ENCODE assay signal across 10 cellular contexts in the genomic region with DNA sequence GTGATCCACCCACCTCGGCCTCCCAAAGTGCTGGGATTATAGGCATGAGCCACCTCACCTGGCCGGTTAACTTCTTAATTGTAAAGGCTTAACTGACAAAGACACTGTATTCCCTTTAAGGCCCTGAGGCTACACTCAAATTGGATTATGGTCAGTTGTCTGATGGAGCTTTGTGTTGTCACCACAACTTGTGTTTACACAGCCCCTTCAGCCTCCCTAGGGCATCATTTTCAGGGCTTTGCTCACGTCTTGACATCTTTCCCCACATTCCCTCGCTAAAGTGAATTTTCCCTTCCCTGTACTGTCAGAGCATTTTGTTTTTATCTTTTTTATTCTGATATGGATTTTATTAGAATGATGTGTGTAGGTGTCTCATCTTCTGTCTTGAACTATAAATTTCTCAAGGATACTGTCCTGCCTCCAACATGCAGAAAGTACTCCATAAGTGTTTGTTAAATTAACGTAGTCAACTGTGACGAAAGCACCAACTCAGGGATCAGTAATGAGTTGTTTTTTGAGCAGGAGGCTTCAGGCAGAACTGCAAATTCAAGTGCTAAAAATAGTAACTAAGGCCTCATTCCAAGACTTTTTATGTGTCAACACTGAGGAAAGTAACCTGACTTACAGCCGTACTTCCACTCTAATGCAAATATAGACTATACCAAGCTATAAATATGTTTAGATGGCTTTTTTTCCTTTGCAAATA.
DNase-seq lines count a peak whose midpoint lies in the region; ATAC-seq and TF ChIP-seq lines count a peak whose summit lies in the region.
"Had no signal": no experiment of that assay in that cellular context is flagged by ENCODE, and none has a peak within 500 bp of the region (broad histone marks: within the 10 kb centered on the region; RNA-seq: fewer than 3 reads in every experiment).

No MANE protein-coding gene starts in this region.

- H4K20me1 ChIP-seq in H9 (ENCODE audit: control insufficient read depth, insufficient read depth, insufficient read length) = no peaks in the 10 kb centered on the region
- no peaks in the 10 kb centered on the region for H4K20me1 ChIP-seq in hepatocyte (ENCODE audit: insufficient read depth, poor library complexity, severe bottlenecking)

- in situ Hi-C loops in astrocyte of the cerebellum (cut with HindIII; ENCODE audit: low sequenced_read_pairs) = no loop called here

- H3K9me3 ChIP-seq in H9 (ENCODE audit: control insufficient read depth, low read depth, low read length) (no peaks in the 10 kb centered on the region), hepatocyte (ENCODE audit: low read depth) (no peaks in the 10 kb centered on the region)

- H3K23ac ChIP-seq in H9 (ENCODE audit: insufficient read length, low read depth, low read length) = no peak overlapping the region

- no peak overlapping the region for H3K18ac ChIP-seq in H9 (ENCODE audit: insufficient read length, low read depth, low read length)

- no peak overlapping the region for H2AK5ac ChIP-seq in H9 (ENCODE audit: insufficient read length, low read length)

- H3K79me2 ChIP-seq in H9 (ENCODE audit: insufficient read depth, low read length) (no peaks in the 10 kb centered on the region), hepatocyte (peaks cover 6% of the 10 kb centered on the region)

- no peak overlapping the region for H3K4me3 Mint-ChIP-seq in H9
- H3K4me3 Mint-ChIP-seq in stimulated activated memory B cell treated with anti-CD40 and anti-IgM and Interleukin-4, amounts not matched to agents 10 μg/mL and 1 μg/mL and 100 μg/mL, for 72 hours = no peak overlapping the region
- H3K4me3 Mint-ChIP-seq: activated naive CD8-positive, alpha-beta T cell treated with anti-CD3 and anti-CD28 coated beads, Interleukin-2, amount 50 U/mL, for 24 hours had no signal

- H3K27ac ChIP-seq in H9 (ENCODE audit: insufficient read length, low read depth, low read length) = no peak overlapping the region
- peak overlapping the region; percentile 76 for H3K27ac ChIP-seq in hepatocyte
- H3K27ac ChIP-seq: WERI-Rb-1 had no signal

- peak overlapping the region in 2 of 3 experiments; percentile 60 to 65; a peak in 3 of 7 replicates for H3K27ac Mint-ChIP-seq in H9
- no peak overlapping the region for H3K27ac Mint-ChIP-seq in stimulated activated memory B cell treated with anti-CD40 and anti-IgM and Interleukin-4, amounts not matched to agents 10 μg/mL and 1 μg/mL and 100 μg/mL, for 72 hours
- H3K27ac Mint-ChIP-seq: activated naive CD8-positive, alpha-beta T cell treated with anti-CD3 and anti-CD28 coated beads, Interleukin-2, amount 50 U/mL, for 24 hours had no signal

- H3K4me1 ChIP-seq in H9 (ENCODE audit: insufficient read depth, low read length) (no peaks in the 10 kb centered on the region), hepatocyte (ENCODE audit: insufficient read depth) (peaks cover 21% of the 10 kb centered on the region)

- H2BK20ac ChIP-seq in H9 (ENCODE audit: low read depth, low read length, poor library complexity, severe bottlenecking) = no peak overlapping the region

- H3K4me2 ChIP-seq in H9 (ENCODE audit: insufficient read depth, insufficient read length, low read length) (no peak overlapping the region), hepatocyte (peak overlapping the region; percentile 38)

- no CpG with 5 or more reads among the region's 7 CpGs for WGBS in H9 (ENCODE audit: extremely low coverage, insufficient read length, low lambda C conversion rate)
- 38% methylated on average over 7 of the region's 7 CpGs for WGBS in hepatocyte (ENCODE audit: low lambda C conversion rate, missing lambda C conversion rate)

- no peak overlapping the region for H2BK15ac ChIP-seq in H9 (ENCODE audit: low read depth, low read length)

- H3K4me3 ChIP-seq in astrocyte of the cerebellum (ENCODE audit: low read depth, low read length) = no peak overlapping the region
- no peak overlapping the region for H3K4me3 ChIP-seq in hepatocyte

- H2BK120ac ChIP-seq in H9 (ENCODE audit: low read depth, low read length, poor library complexity, severe bottlenecking) = no peak overlapping the region

- no peaks in the 10 kb centered on the region for H3K9me3 Mint-ChIP-seq in H9
- H3K9me3 Mint-ChIP-seq in stimulated activated memory B cell treated with anti-CD40 and anti-IgM and Interleukin-4, amounts not matched to agents 10 μg/mL and 1 μg/mL and 100 μg/mL, for 72 hours = no peaks in the 10 kb centered on the region

- H3K23me2 ChIP-seq in H9 (ENCODE audit: insufficient read length, low read depth, low read length, poor library complexity, severe bottlenecking) = no peaks in the 10 kb centered on the region

- no peaks in the 10 kb centered on the region for H3K36me3 ChIP-seq in hepatocyte (replicated peaks; ENCODE audit: insufficient read depth, low read depth)
- H3K36me3 ChIP-seq: WERI-Rb-1 had no signal

- H3K9me2 ChIP-seq in hepatocyte (replicated peaks; ENCODE audit: insufficient read depth) = no peaks in the 10 kb centered on the region

- H3K36me3 Mint-ChIP-seq in H9 (ENCODE audit: insufficient read depth in 1 of 3, low read depth in 3 of 3) = no peaks in the 10 kb centered on the region
- peaks cover 5% of the 10 kb centered on the region for H3K36me3 Mint-ChIP-seq in stimulated activated memory B cell treated with anti-CD40 and anti-IgM and Interleukin-4, amounts not matched to agents 10 μg/mL and 1 μg/mL and 100 μg/mL, for 72 hours

- TF ChIP-seq CTCF in H9 (conservative IDR thresholded peaks at IDR 0.05) (no peak), astrocyte of the cerebellum (IDR thresholded peaks at IDR 0.05; ENCODE audit: low read depth, low read length, missing control alignments) (no peak), hepatocyte (IDR thresholded peaks at IDR 0.05; ENCODE audit: poor library complexity) (no peak)

- H3K79me1 ChIP-seq in H9 (ENCODE audit: insufficient read depth, low read depth, low read length, poor library complexity, severe bottlenecking) = no peaks in the 10 kb centered on the region

- H3K4me1 Mint-ChIP-seq in H9 = peaks cover 4 to 12% of the 10 kb centered on the region in 2 experiments; a peak in 3 of 4 replicates
- peaks cover 9% of the 10 kb centered on the region for H3K4me1 Mint-ChIP-seq in stimulated activated memory B cell treated with anti-CD40 and anti-IgM and Interleukin-4, amounts not matched to agents 10 μg/mL and 1 μg/mL and 100 μg/mL, for 72 hours

- H4K5ac ChIP-seq in H9 (ENCODE audit: insufficient read length, low read depth, low read length) = no peak overlapping the region

- no peak overlapping the region for H3K4ac ChIP-seq in H9 (ENCODE audit: low read depth, low read length)

- no peak overlapping the region for H2BK12ac ChIP-seq in H9 (ENCODE audit: insufficient read length, low read depth, low read length)

- no peak for DNase-seq in H9
- peak; percentile 33 for DNase-seq in astrocyte of the cerebellum (ENCODE audit: low read depth)
- peak; percentile 37 for DNase-seq in hepatocyte (ENCODE audit: low spot score)
- DNase-seq in superior temporal gyrus (ENCODE audit: extremely low spot score) = peak; percentile 52
- DNase-seq in COLO668 (lab: John Stamatoyannopoulos, UW; ENCODE audit: unreplicated experiment) = no peak
- DNase-seq in NK-92 (lab: John Stamatoyannopoulos, UW; ENCODE audit: unreplicated experiment) = no peak
- no peak for DNase-seq in glomerular visceral epithelial cell (ENCODE audit: extremely low spot score)
- DNase-seq: activated naive CD8-positive, alpha-beta T cell treated with anti-CD3 and anti-CD28 coated beads, Interleukin-2, amount 50 U/mL, for 24 hours; WERI-Rb-1 had no signal

- H2BK5ac ChIP-seq in H9 (ENCODE audit: insufficient read length, low read length) = no peak overlapping the region

- H4K91ac ChIP-seq in H9 (ENCODE audit: insufficient read length, low read depth, low read length) = no peak overlapping the region

- no peaks in the 10 kb centered on the region for H3K27me3 ChIP-seq in H9 (ENCODE audit: insufficient read depth, low read length)
- no peaks in the 10 kb centered on the region for H3K27me3 ChIP-seq in hepatocyte

- no peak overlapping the region for H3K14ac ChIP-seq in H9 (ENCODE audit: insufficient read depth, low read length)

- H4K8ac ChIP-seq in H9 (replicated peaks; ENCODE audit: insufficient read length, low read depth, low read length) = no peak overlapping the region

- no peak overlapping the region for H3T11ph ChIP-seq in H9 (ENCODE audit: low read length)

- no peak overlapping the region for H3K56ac ChIP-seq in H9 (ENCODE audit: insufficient read length, low read depth, low read length)

- H2AFZ ChIP-seq in H9 (ENCODE audit: low read length) (no peak overlapping the region), hepatocyte (no peak overlapping the region)

- H3K27me3 Mint-ChIP-seq in H9 (ENCODE audit: low read depth) = no peaks in the 10 kb centered on the region
- H3K27me3 Mint-ChIP-seq in stimulated activated memory B cell treated with anti-CD40 and anti-IgM and Interleukin-4, amounts not matched to agents 10 μg/mL and 1 μg/mL and 100 μg/mL, for 72 hours = no peaks in the 10 kb centered on the region
- H3K27me3 Mint-ChIP-seq: activated naive CD8-positive, alpha-beta T cell treated with anti-CD3 and anti-CD28 coated beads, Interleukin-2, amount 50 U/mL, for 24 hours had no signal

- no peak overlapping the region for H3K9ac ChIP-seq in H9 (ENCODE audit: extremely low read depth, insufficient read length, low read length)

- no peak for ATAC-seq in stimulated activated memory B cell treated with anti-CD40 and anti-IgM and Interleukin-4, amounts not matched to agents 10 μg/mL and 1 μg/mL and 100 μg/mL, for 72 hours
- ATAC-seq: activated naive CD8-positive, alpha-beta T cell treated with anti-CD3 and anti-CD28 coated beads, Interleukin-2, amount 50 U/mL, for 24 hours had no signal

Comparison
In these comparisons a context has a peak if more than half of its experiments do, and no peak if none do; other contexts are left out.
1. DNase-seq: peak in astrocyte of the cerebellum (single experiment), hepatocyte (single experiment) and superior temporal gyrus (single experiment); none in H9 (single experiment), COLO668 (single experiment), NK-92 (single experiment) and glomerular visceral epithelial cell (single experiment).